In genomic region chrX:153687121-153688039, GRCh38 we compare ENCODE assay signal across 7 cellular contexts. TPM values are rescaled to one million over a fixed set of nuclear protein-coding genes. Genes with fewer than 3 reads are reported as not detected.
DNase-seq lines count a peak whose midpoint lies in the region; ATAC-seq and TF ChIP-seq lines count a peak whose summit lies in the region.

TSS of gene SLC6A8 (plus strand) at chrX:153687926. CDS start at chrX:153688575, 649 bp downstream.

- TF ChIP-seq CTCF in GM10248 (IDR thresholded peaks at IDR 0.05; ENCODE audit: control extremely low read depth, extremely low read depth, low read depth, missing control alignments): peak; percentile 48
- TF ChIP-seq CTCF in VCaP (conservative IDR thresholded peaks at IDR 0.05): peak; percentile 29; the same call in 1 of the 2 replicates
- TF ChIP-seq CTCF in lower lobe of right lung (IDR thresholded peaks at IDR 0.05): peak; percentile 30

- no peaks in the 10 kb centered on the region for H3K4me1 ChIP-seq in lower lobe of right lung

- H3K27me3 ChIP-seq in lower lobe of right lung (ENCODE audit: low read depth): no peaks in the 10 kb centered on the region

- CTCF ChIA-PET in GM10248 (lab: Yijun Ruan, JAX): interaction anchor here (0.7 to 1.6 kb wide), 8 partner anchors 17 to 746 kb away, joined by 3 to 7 read pairs (median 3); no protein-coding TSS in a partner anchor

- intact Hi-C loops in lower lobe of right lung (cut with DNase I): no loop called here

- H3K27ac ChIP-seq in VCaP: peak within 1 kb of the TSS; percentile 73
- no peak within 1 kb of the TSS for H3K27ac ChIP-seq in lower lobe of right lung

- H3K9me3 ChIP-seq in lower lobe of right lung: no peaks in the 10 kb centered on the region

- DNase-seq in GM10248 (ENCODE audit: extremely low spot score) (no peak), NCI-H1092 (lab: John Stamatoyannopoulos, UW) (peak; percentile 61), ecto neural progenitor cell (ENCODE audit: low spot score) (peak; percentile 80), lower lobe of right lung (peak; percentile 65)
- peak; percentile 27 for DNase-seq in stimulated activated naive CD4-positive, alpha-beta T cell treated with Interleukin-2 at 50 U/mL for 16 hours (lab: John Stamatoyannopoulos, UW)

- POLR2A ChIA-PET in GM10248 (lab: Yijun Ruan, JAX): interaction anchor here (0.6 kb wide), 1 partner anchor 49 kb away, joined by 6 read pairs; no protein-coding TSS in a partner anchor

- no peaks in the 10 kb centered on the region for H3K36me3 ChIP-seq in lower lobe of right lung

- ATAC-seq in lower lobe of right lung: peak; percentile 72 to 77
- ATAC-seq in HG03159 (IDR thresholded peaks at IDR 0.05; ENCODE audit: unreplicated experiment): no peak

- peak within 1 kb of the TSS; percentile 30 for H3K4me3 ChIP-seq in lower lobe of right lung

RNA-seq across cellular contexts. Expression of gene SLC6A8, which starts in this region (rescaled TPM):
- 7.1 TPM for total RNA-seq in lower lobe of right lung
